In the genomic region with DNA sequence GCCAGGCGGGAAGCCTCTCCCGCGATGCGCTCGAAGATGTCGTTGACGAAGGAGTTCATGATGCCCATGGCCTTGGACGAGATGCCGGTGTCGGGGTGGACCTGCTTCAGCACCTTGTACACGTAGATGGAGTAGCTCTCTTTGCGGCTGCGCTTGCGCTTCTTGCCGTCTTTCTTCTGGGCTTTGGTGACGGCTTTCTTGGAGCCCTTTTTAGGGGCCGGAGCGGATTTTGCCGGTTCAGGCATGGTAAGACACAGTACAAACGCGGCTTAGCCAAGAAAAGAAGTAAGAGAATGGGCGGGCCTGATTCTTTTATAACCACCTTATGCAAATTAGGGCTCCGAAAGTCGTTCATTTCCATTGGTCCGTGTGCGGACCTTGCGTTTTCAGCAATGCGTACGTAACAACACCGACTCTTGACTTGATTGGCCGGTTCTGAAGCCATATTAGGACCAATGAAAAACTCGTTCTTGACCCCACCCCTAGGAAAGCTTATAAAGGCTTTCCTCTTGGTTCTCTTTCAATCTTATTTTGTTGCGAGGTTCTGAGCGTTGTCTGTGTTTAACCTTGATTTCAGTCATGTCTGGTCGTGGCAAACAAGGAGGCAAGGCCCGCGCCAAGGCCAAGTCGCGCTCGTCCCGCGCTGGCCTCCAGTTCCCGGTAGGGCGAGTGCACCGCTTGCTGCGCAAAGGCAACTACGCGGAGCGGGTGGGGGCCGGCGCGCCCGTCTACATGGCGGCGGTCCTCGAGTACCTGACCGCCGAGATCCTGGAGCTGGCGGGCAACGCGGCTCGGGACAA, we compare ENCODE assay signal across 1 cellular context.
TF ChIP-seq lines count a peak whose summit lies in the region.

No MANE protein-coding gene starts in this region.

TF ChIP-seq in WTC11, 78 proteins besides CTCF, POLR2A, EP300 and RAD21 (continued from another document and continues in another):
- TF ChIP-seq, protein P1, sequence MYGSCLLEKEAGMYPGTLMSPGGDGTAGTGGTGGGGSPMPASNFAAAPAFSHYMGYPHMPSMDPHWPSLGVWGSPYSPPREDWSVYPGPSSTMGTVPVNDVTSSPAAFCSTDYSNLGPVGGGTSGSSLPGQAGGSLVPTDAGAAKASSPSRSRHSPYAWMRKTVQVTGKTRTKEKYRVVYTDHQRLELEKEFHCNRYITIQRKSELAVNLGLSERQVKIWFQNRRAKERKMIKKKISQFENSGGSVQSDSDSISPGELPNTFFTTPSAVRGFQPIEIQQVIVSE (CRISPR knock-in tag; IDR thresholded peaks at IDR 0.05; ENCODE audit: borderline replicate concordance): peak; percentile 65; the same call in 1 of the 2 replicates
- TF ChIP-seq, protein P2, sequence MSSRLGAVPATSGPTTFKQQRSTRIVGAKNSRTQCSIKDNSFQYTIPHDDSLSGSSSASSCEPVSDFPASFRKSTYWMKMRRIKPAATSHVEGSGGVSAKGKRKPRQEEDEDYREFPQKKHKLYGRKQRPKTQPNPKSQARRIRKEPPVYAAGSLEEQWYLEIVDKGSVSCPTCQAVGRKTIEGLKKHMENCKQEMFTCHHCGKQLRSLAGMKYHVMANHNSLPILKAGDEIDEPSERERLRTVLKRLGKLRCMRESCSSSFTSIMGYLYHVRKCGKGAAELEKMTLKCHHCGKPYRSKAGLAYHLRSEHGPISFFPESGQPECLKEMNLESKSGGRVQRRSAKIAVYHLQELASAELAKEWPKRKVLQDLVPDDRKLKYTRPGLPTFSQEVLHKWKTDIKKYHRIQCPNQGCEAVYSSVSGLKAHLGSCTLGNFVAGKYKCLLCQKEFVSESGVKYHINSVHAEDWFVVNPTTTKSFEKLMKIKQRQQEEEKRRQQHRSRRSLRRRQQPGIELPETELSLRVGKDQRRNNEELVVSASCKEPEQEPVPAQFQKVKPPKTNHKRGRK (CRISPR knock-in tag; IDR thresholded peaks at IDR 0.05; ENCODE audit: borderline replicate concordance): no peak
- TF ChIP-seq EMX1 (CRISPR knock-in tag; IDR thresholded peaks at IDR 0.05): peak; percentile 79
- TF ChIP-seq GTF2I (CRISPR knock-in tag; conservative IDR thresholded peaks at IDR 0.05): no peak
- peak; percentile 68 for TF ChIP-seq NFE2L1 (CRISPR knock-in tag; IDR thresholded peaks at IDR 0.05)
- TF ChIP-seq, protein P3, sequence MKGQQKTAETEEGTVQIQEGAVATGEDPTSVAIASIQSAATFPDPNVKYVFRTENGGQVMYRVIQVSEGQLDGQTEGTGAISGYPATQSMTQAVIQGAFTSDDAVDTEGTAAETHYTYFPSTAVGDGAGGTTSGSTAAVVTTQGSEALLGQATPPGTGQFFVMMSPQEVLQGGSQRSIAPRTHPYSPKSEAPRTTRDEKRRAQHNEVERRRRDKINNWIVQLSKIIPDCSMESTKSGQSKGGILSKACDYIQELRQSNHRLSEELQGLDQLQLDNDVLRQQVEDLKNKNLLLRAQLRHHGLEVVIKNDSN (CRISPR knock-in tag; IDR thresholded peaks at IDR 0.05): peak; percentile 46; the same call in 1 of the 2 replicates
- TF ChIP-seq, protein P4, sequence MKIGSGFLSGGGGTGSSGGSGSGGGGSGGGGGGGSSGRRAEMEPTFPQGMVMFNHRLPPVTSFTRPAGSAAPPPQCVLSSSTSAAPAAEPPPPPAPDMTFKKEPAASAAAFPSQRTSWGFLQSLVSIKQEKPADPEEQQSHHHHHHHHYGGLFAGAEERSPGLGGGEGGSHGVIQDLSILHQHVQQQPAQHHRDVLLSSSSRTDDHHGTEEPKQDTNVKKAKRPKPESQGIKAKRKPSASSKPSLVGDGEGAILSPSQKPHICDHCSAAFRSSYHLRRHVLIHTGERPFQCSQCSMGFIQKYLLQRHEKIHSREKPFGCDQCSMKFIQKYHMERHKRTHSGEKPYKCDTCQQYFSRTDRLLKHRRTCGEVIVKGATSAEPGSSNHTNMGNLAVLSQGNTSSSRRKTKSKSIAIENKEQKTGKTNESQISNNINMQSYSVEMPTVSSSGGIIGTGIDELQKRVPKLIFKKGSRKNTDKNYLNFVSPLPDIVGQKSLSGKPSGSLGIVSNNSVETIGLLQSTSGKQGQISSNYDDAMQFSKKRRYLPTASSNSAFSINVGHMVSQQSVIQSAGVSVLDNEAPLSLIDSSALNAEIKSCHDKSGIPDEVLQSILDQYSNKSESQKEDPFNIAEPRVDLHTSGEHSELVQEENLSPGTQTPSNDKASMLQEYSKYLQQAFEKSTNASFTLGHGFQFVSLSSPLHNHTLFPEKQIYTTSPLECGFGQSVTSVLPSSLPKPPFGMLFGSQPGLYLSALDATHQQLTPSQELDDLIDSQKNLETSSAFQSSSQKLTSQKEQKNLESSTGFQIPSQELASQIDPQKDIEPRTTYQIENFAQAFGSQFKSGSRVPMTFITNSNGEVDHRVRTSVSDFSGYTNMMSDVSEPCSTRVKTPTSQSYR (CRISPR knock-in tag; IDR thresholded peaks at IDR 0.05): peak; percentile 86; the same call in 1 of the 2 replicates
- TF ChIP-seq, protein P5, sequence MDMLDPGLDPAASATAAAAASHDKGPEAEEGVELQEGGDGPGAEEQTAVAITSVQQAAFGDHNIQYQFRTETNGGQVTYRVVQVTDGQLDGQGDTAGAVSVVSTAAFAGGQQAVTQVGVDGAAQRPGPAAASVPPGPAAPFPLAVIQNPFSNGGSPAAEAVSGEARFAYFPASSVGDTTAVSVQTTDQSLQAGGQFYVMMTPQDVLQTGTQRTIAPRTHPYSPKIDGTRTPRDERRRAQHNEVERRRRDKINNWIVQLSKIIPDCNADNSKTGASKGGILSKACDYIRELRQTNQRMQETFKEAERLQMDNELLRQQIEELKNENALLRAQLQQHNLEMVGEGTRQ (CRISPR knock-in tag; IDR thresholded peaks at IDR 0.05): no peak
- TF ChIP-seq, protein P6, sequence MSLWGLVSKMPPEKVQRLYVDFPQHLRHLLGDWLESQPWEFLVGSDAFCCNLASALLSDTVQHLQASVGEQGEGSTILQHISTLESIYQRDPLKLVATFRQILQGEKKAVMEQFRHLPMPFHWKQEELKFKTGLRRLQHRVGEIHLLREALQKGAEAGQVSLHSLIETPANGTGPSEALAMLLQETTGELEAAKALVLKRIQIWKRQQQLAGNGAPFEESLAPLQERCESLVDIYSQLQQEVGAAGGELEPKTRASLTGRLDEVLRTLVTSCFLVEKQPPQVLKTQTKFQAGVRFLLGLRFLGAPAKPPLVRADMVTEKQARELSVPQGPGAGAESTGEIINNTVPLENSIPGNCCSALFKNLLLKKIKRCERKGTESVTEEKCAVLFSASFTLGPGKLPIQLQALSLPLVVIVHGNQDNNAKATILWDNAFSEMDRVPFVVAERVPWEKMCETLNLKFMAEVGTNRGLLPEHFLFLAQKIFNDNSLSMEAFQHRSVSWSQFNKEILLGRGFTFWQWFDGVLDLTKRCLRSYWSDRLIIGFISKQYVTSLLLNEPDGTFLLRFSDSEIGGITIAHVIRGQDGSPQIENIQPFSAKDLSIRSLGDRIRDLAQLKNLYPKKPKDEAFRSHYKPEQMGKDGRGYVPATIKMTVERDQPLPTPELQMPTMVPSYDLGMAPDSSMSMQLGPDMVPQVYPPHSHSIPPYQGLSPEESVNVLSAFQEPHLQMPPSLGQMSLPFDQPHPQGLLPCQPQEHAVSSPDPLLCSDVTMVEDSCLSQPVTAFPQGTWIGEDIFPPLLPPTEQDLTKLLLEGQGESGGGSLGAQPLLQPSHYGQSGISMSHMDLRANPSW (CRISPR knock-in tag; conservative IDR thresholded peaks at IDR 0.05; ENCODE audit: low read depth): no peak
- TF ChIP-seq RELA (CRISPR knock-in tag; IDR thresholded peaks at IDR 0.05; ENCODE audit: borderline replicate concordance): peak; percentile 85
- TF ChIP-seq, protein P7, sequence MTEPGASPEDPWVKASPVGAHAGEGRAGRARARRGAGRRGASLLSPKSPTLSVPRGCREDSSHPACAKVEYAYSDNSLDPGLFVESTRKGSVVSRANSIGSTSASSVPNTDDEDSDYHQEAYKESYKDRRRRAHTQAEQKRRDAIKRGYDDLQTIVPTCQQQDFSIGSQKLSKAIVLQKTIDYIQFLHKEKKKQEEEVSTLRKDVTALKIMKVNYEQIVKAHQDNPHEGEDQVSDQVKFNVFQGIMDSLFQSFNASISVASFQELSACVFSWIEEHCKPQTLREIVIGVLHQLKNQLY (CRISPR knock-in tag; IDR thresholded peaks at IDR 0.05): peak; percentile 50; the same call in 1 of the 2 replicates
- no peak for TF ChIP-seq MXD4 (CRISPR knock-in tag; IDR thresholded peaks at IDR 0.05; ENCODE audit: borderline replicate concordance)
- TF ChIP-seq NFATC4 (CRISPR knock-in tag; IDR thresholded peaks at IDR 0.05): peak; percentile 94
- TF ChIP-seq, protein P8, sequence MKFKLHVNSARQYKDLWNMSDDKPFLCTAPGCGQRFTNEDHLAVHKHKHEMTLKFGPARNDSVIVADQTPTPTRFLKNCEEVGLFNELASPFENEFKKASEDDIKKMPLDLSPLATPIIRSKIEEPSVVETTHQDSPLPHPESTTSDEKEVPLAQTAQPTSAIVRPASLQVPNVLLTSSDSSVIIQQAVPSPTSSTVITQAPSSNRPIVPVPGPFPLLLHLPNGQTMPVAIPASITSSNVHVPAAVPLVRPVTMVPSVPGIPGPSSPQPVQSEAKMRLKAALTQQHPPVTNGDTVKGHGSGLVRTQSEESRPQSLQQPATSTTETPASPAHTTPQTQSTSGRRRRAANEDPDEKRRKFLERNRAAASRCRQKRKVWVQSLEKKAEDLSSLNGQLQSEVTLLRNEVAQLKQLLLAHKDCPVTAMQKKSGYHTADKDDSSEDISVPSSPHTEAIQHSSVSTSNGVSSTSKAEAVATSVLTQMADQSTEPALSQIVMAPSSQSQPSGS (CRISPR knock-in tag; IDR thresholded peaks at IDR 0.05; ENCODE audit: borderline replicate concordance, low read depth): no peak
- TF ChIP-seq ZNF219 (CRISPR knock-in tag; IDR thresholded peaks at IDR 0.05; ENCODE audit: borderline replicate concordance): no peak
- peak; percentile 92 for TF ChIP-seq ZNF416 (CRISPR knock-in tag; IDR thresholded peaks at IDR 0.05)
- TF ChIP-seq ZNF423 (CRISPR knock-in tag; IDR thresholded peaks at IDR 0.05): no peak
- TF ChIP-seq CREB1 (CRISPR knock-in tag; IDR thresholded peaks at IDR 0.05): no peak; the same call in 1 of the 2 replicates
- peak; percentile 33; the same call in 1 of the 2 replicates for TF ChIP-seq ETV6 (CRISPR knock-in tag; IDR thresholded peaks at IDR 0.05)
- peak; percentile 14; the same call in 1 of the 2 replicates for TF ChIP-seq TEAD4 (CRISPR knock-in tag; IDR thresholded peaks at IDR 0.05)
- no peak for TF ChIP-seq ZNF263 (CRISPR knock-in tag; IDR thresholded peaks at IDR 0.05; ENCODE audit: low read depth)
- no peak for TF ChIP-seq CBFB (CRISPR knock-in tag; IDR thresholded peaks at IDR 0.05; ENCODE audit: low read depth)
- 0 out of 2 replicates have a peak, but pooled peaks have one; percentile 70 for TF ChIP-seq ESRRA (CRISPR knock-in tag; IDR thresholded peaks at IDR 0.05; ENCODE audit: borderline replicate concordance)
- peak; percentile 53 for TF ChIP-seq GABPB1 (CRISPR knock-in tag; IDR thresholded peaks at IDR 0.05)
- no peak for TF ChIP-seq NR3C1 (CRISPR knock-in tag; conservative IDR thresholded peaks at IDR 0.05; ENCODE audit: low read depth)
- TF ChIP-seq, protein P9, sequence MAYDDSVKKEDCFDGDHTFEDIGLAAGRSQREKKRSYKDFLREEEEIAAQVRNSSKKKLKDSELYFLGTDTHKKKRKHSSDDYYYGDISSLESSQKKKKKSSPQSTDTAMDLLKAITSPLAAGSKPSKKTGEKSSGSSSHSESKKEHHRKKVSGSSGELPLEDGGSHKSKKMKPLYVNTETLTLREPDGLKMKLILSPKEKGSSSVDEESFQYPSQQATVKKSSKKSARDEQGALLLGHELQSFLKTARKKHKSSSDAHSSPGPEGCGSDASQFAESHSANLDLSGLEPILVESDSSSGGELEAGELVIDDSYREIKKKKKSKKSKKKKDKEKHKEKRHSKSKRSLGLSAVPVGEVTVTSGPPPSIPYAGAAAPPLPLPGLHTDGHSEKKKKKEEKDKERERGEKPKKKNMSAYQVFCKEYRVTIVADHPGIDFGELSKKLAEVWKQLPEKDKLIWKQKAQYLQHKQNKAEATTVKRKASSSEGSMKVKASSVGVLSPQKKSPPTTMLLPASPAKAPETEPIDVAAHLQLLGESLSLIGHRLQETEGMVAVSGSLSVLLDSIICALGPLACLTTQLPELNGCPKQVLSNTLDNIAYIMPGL (CRISPR knock-in tag; IDR thresholded peaks at IDR 0.05): no peak; the same call in 1 of the 2 replicates
- TF ChIP-seq ELF4 (CRISPR knock-in tag; IDR thresholded peaks at IDR 0.05; ENCODE audit: low read depth): no peak
- no peak; the same call in 1 of the 2 replicates for TF ChIP-seq ZNF138 (CRISPR knock-in tag; conservative IDR thresholded peaks at IDR 0.05)
- TF ChIP-seq, protein P10, sequence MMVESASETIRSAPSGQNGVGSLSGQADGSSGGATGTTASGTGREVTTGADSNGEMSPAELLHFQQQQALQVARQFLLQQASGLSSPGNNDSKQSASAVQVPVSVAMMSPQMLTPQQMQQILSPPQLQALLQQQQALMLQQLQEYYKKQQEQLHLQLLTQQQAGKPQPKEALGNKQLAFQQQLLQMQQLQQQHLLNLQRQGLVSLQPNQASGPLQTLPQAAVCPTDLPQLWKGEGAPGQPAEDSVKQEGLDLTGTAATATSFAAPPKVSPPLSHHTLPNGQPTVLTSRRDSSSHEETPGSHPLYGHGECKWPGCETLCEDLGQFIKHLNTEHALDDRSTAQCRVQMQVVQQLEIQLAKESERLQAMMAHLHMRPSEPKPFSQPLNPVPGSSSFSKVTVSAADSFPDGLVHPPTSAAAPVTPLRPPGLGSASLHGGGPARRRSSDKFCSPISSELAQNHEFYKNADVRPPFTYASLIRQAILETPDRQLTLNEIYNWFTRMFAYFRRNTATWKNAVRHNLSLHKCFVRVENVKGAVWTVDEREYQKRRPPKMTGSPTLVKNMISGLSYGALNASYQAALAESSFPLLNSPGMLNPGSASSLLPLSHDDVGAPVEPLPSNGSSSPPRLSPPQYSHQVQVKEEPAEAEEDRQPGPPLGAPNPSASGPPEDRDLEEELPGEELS (CRISPR knock-in tag; IDR thresholded peaks at IDR 0.05): no peak; the same call in 1 of the 2 replicates
- TF ChIP-seq, protein P11, sequence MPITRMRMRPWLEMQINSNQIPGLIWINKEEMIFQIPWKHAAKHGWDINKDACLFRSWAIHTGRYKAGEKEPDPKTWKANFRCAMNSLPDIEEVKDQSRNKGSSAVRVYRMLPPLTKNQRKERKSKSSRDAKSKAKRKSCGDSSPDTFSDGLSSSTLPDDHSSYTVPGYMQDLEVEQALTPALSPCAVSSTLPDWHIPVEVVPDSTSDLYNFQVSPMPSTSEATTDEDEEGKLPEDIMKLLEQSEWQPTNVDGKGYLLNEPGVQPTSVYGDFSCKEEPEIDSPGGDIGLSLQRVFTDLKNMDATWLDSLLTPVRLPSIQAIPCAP (CRISPR knock-in tag; IDR thresholded peaks at IDR 0.05): peak; percentile 82; the same call in 1 of the 2 replicates
